Comparison of ENCODE assay signal across 1 cellular context in the genomic region with DNA sequence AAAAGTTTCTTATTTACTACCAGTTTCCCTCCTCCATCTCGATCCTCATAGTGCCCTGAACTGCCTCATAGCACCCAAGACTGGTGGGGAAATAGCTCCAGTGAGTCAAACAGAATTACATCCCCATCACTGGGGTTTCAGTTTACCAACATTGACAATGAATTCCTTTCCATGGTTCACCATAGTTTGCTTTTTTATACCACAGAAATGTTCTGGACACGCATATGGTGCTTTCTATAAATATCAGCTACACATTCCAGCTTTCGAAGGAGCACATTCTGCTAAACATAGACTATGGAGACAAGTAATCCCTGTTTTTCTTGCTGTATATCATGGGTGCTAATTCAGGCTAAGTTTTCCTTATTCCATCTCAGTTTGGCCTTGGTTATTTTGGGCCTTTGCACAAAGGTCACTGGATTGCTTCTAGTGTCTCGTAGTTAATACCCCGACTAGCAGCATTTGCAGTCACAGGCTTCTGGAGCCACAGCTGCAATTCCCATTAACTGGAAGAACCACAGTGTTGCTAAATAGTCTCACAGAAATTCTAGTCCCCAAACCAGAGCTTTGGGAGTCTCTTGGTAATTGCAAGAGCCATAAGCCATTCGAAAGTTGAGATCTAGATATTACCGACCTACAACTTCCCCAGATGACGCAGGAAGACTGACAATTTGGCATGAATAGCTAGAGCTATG.
TF ChIP-seq lines count a peak whose summit lies in the region.

No MANE protein-coding gene starts in this region.

TF ChIP-seq in K562, 482 proteins besides CTCF, POLR2A, EP300 and RAD21 (continued from another document):
- TF ChIP-seq DPF2 (IDR thresholded peaks at IDR 0.05) (no peak), HDAC2 (IDR thresholded peaks at IDR 0.05) (no peak), DDX20 (tag; IDR thresholded peaks at IDR 0.05; ENCODE audit: low read depth) (no peak), IRF2 (CRISPR knock-in tag; IDR thresholded peaks at IDR 0.05) (no peak), CXXC5 (CRISPR knock-in tag; IDR thresholded peaks at IDR 0.05) (no peak), CBX1 (IDR thresholded peaks at IDR 0.05; ENCODE audit: low read depth) (no peak), ZBED1 (IDR thresholded peaks at IDR 0.05) (no peak), GTF2A2 (tag; IDR thresholded peaks at IDR 0.05) (no peak), MEF2A (IDR thresholded peaks at IDR 0.05; ENCODE audit: control insufficient read depth, low read depth, low read length) (no peak)
- TF ChIP-seq, protein P1, sequence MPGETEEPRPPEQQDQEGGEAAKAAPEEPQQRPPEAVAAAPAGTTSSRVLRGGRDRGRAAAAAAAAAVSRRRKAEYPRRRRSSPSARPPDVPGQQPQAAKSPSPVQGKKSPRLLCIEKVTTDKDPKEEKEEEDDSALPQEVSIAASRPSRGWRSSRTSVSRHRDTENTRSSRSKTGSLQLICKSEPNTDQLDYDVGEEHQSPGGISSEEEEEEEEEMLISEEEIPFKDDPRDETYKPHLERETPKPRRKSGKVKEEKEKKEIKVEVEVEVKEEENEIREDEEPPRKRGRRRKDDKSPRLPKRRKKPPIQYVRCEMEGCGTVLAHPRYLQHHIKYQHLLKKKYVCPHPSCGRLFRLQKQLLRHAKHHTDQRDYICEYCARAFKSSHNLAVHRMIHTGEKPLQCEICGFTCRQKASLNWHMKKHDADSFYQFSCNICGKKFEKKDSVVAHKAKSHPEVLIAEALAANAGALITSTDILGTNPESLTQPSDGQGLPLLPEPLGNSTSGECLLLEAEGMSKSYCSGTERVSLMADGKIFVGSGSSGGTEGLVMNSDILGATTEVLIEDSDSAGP (CRISPR knock-in tag; IDR thresholded peaks at IDR 0.05): no peak
- TF ChIP-seq, protein P2, sequence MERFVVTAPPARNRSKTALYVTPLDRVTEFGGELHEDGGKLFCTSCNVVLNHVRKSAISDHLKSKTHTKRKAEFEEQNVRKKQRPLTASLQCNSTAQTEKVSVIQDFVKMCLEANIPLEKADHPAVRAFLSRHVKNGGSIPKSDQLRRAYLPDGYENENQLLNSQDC (CRISPR knock-in tag; IDR thresholded peaks at IDR 0.05): no peak
